24 cellular contexts compared by ENCODE assay signal in genomic region chr17:8439681-8440080, GRCh38. TPM values are rescaled to one million over a fixed set of nuclear protein-coding genes. Genes with fewer than 3 reads are reported as not detected.
DNase-seq lines count a peak whose midpoint lies in the region; ATAC-seq, FAIRE-seq and TF ChIP-seq lines count a peak whose summit lies in the region.
"Had no signal": no experiment of that assay in that cellular context is flagged by ENCODE, and none has a peak within 500 bp of the region (broad histone marks: within the 10 kb centered on the region; RNA-seq: fewer than 3 reads in every experiment).

No MANE protein-coding gene starts in this region.

- no peak overlapping the region for H3K4me3 Mint-ChIP-seq in activated CD8-positive, alpha-beta T cell treated with anti-CD3 and anti-CD28 coated beads, Interleukin-2, amount 10 ng/mL, durations not matched to agents 7 days and 5 days
- H3K4me3 Mint-ChIP-seq in activated CD8-positive, alpha-beta T cell treated with anti-CD3 and anti-CD28 coated beads for 36 hours, result no peak overlapping the region
- H3K4me3 Mint-ChIP-seq in CD4-positive, CD25-positive, alpha-beta regulatory T cell, result peak overlapping the region in 3 of 4 donors; percentile 3 to 40 (median 33)
- peak overlapping the region; percentile 50 for H3K4me3 Mint-ChIP-seq in astrocyte (ENCODE audit: unreplicated experiment)

- POLR2A ChIA-PET in activated CD8-positive, alpha-beta T cell treated with anti-CD3 and anti-CD28 coated beads, Interleukin-2, amount 10 ng/mL, durations not matched to agents 7 days and 5 days (lab: Charles Lee), result no interaction called here
- POLR2A ChIA-PET in activated CD8-positive, alpha-beta T cell treated with anti-CD3 and anti-CD28 coated beads for 36 hours (lab: Charles Lee), result interaction anchor here (0.6 kb wide), 1 partner anchor 146 kb away, joined by 4 read pairs; no protein-coding TSS in a partner anchor

- TF ChIP-seq POLR2A in tibial nerve (IDR thresholded peaks at IDR 0.05), result no peak

- intact Hi-C loops in activated CD8-positive, alpha-beta T cell treated with anti-CD3 and anti-CD28 coated beads for 36 hours (cut with micrococcal nuclease), result no loop called here

- H3K36me3 ChIP-seq in CD4-positive, CD25-positive, alpha-beta regulatory T cell (ENCODE audit: control insufficient read depth, insufficient read depth, low read length), result peaks cover 14% of the 10 kb centered on the region
- H3K36me3 ChIP-seq in astrocyte (ENCODE audit: insufficient read depth, low read length) (peaks cover 17% of the 10 kb centered on the region), tibial nerve (peaks cover 0 to 12% (median 0%) of the 10 kb centered on the region in 3 donors)

- H3K27ac ChIP-seq in CD4-positive, CD25-positive, alpha-beta regulatory T cell (ENCODE audit: insufficient read depth, low read length, poor library complexity, severe bottlenecking), result no peak overlapping the region
- no peak overlapping the region for H3K27ac ChIP-seq in astrocyte (ENCODE audit: low read depth, low read length)
- no peak overlapping the region for H3K27ac ChIP-seq in tibial nerve
- H3K27ac ChIP-seq: BLaER1 treated with 17β-estradiol and CSF1 and Interleukin-3, amounts not matched to agents 10 nM and 100 nM; Peyer's patch had no signal

- TF ChIP-seq CTCF in activated CD8-positive, alpha-beta T cell treated with anti-CD3 and anti-CD28 coated beads for 36 hours (IDR thresholded peaks at IDR 0.05), result no peak
- TF ChIP-seq CTCF in astrocyte (IDR thresholded peaks at IDR 0.05; ENCODE audit: insufficient read depth, low read depth, low read length), result no peak
- no peak for TF ChIP-seq CTCF in tibial nerve (IDR thresholded peaks at IDR 0.05)

- 95 to 100% methylated on average over 3 of the region's 3 CpGs for WGBS in tibial nerve, 2 donors

- peaks cover 82% of the 10 kb centered on the region for H4K20me1 ChIP-seq in astrocyte (ENCODE audit: insufficient read depth, low read length)

- no peak for TF ChIP-seq EP300 in tibial nerve (IDR thresholded peaks at IDR 0.05)

- H3K9me3 ChIP-seq in CD4-positive, CD25-positive, alpha-beta regulatory T cell (ENCODE audit: control insufficient read depth in 2 of 2, low read length in 2 of 2), result no peaks in the 10 kb centered on the region
- H3K9me3 ChIP-seq in astrocyte (ENCODE audit: insufficient read depth, low read depth, low read length) (no peaks in the 10 kb centered on the region), tibial nerve (no peaks in the 10 kb centered on the region)
- H3K9me3 ChIP-seq: BLaER1 treated with 17β-estradiol and CSF1 and Interleukin-3, amounts not matched to agents 10 nM and 100 nM; Peyer's patch had no signal

- H3K4me1 Mint-ChIP-seq in activated CD8-positive, alpha-beta T cell treated with anti-CD3 and anti-CD28 coated beads, Interleukin-2, amount 10 ng/mL, durations not matched to agents 7 days and 5 days (ENCODE audit: low read depth), result peaks cover 44% of the 10 kb centered on the region
- peaks cover 61% of the 10 kb centered on the region for H3K4me1 Mint-ChIP-seq in activated CD8-positive, alpha-beta T cell treated with anti-CD3 and anti-CD28 coated beads for 36 hours (ENCODE audit: low read depth)
- H3K4me1 Mint-ChIP-seq in CD4-positive, CD25-positive, alpha-beta regulatory T cell, result peaks cover 45 to 85% (median 64%) of the 10 kb centered on the region in 4 donors
- H3K4me1 Mint-ChIP-seq in astrocyte (ENCODE audit: low read depth, unreplicated experiment), result peaks cover 26% of the 10 kb centered on the region

- CTCF ChIA-PET in activated CD8-positive, alpha-beta T cell treated with anti-CD3 and anti-CD28 coated beads, Interleukin-2, amount 10 ng/mL, durations not matched to agents 7 days and 5 days (lab: Charles Lee), result no interaction called here
- CTCF ChIA-PET in activated CD8-positive, alpha-beta T cell treated with anti-CD3 and anti-CD28 coated beads for 36 hours (lab: Charles Lee), result interaction anchor here (3.9 kb wide), 1 partner anchor 29 kb away, joined by 19 read pairs; no protein-coding TSS in a partner anchor

- H3K79me2 ChIP-seq in astrocyte (ENCODE audit: insufficient read depth, low read length), result peaks cover 89% of the 10 kb centered on the region

- no peak overlapping the region for H2AFZ ChIP-seq in astrocyte (ENCODE audit: low read depth, low read length)

- H3K9ac ChIP-seq in astrocyte (ENCODE audit: low read length), result no peak overlapping the region
- H3K9ac ChIP-seq: BLaER1 treated with 17β-estradiol and CSF1 and Interleukin-3, amounts not matched to agents 10 nM and 100 nM had no signal

- DNase-seq in activated CD8-positive, alpha-beta T cell treated with anti-CD3 and anti-CD28 coated beads, Interleukin-2, amount 10 ng/mL, durations not matched to agents 7 days and 5 days, result no peak
- DNase-seq in activated CD8-positive, alpha-beta T cell treated with anti-CD3 and anti-CD28 coated beads for 36 hours, result no peak
- DNase-seq in CD4-positive, CD25-positive, alpha-beta regulatory T cell, result no peak
- DNase-seq in astrocyte (ENCODE audit: low read depth) (no peak), kidney tubule cell (ENCODE audit: low spot score) (peak; percentile 29), SKM-1 treated with dmso at 0.1 percent for 144 hours (lab: John Stamatoyannopoulos, UW; ENCODE audit: unreplicated experiment) (no peak), tibial nerve (ENCODE audit: low spot score in 2 of 2) (no peak)
- DNase-seq: 8988T, Karpas-422, MV-4-11, NCI-H1105 treated with DMSO at 0.1 percent for 48 hours, NCI-H2029 treated with DMSO at 0.1 percent for 48 hours, NCI-H2171, NCI-H524 treated with DMSO at 0.1 percent for 48 hours, NCI-H82, Peyer's patch had no signal

- no peaks in the 10 kb centered on the region for H3K9me3 Mint-ChIP-seq in activated CD8-positive, alpha-beta T cell treated with anti-CD3 and anti-CD28 coated beads, Interleukin-2, amount 10 ng/mL, durations not matched to agents 7 days and 5 days (ENCODE audit: insufficient read depth)
- no peaks in the 10 kb centered on the region for H3K9me3 Mint-ChIP-seq in activated CD8-positive, alpha-beta T cell treated with anti-CD3 and anti-CD28 coated beads for 36 hours
- H3K9me3 Mint-ChIP-seq in CD4-positive, CD25-positive, alpha-beta regulatory T cell, result no peaks in the 10 kb centered on the region
- H3K9me3 Mint-ChIP-seq in astrocyte (ENCODE audit: unreplicated experiment), result no peaks in the 10 kb centered on the region
- H3K9me3 Mint-ChIP-seq: IgD-negative memory B cell had no signal

- peaks cover 20% of the 10 kb centered on the region for H3K36me3 Mint-ChIP-seq in activated CD8-positive, alpha-beta T cell treated with anti-CD3 and anti-CD28 coated beads, Interleukin-2, amount 10 ng/mL, durations not matched to agents 7 days and 5 days (ENCODE audit: low read depth)
- H3K36me3 Mint-ChIP-seq in activated CD8-positive, alpha-beta T cell treated with anti-CD3 and anti-CD28 coated beads for 36 hours (ENCODE audit: low read depth), result peaks cover 28% of the 10 kb centered on the region
- peaks cover 15% of the 10 kb centered on the region for H3K36me3 Mint-ChIP-seq in CD4-positive, CD25-positive, alpha-beta regulatory T cell
- H3K36me3 Mint-ChIP-seq in astrocyte (ENCODE audit: low read depth, unreplicated experiment), result peaks cover 3% of the 10 kb centered on the region

- no peak for FAIRE-seq in astrocyte (lab: Jason Lieb, UNC)
- FAIRE-seq: G401.6, GM12892, H54 had no signal

- no peak for ATAC-seq in activated CD8-positive, alpha-beta T cell treated with anti-CD3 and anti-CD28 coated beads, Interleukin-2, amount 10 ng/mL, durations not matched to agents 7 days and 5 days
- no peak for ATAC-seq in activated CD8-positive, alpha-beta T cell treated with anti-CD3 and anti-CD28 coated beads for 36 hours
- no peak for ATAC-seq in CD4-positive, CD25-positive, alpha-beta regulatory T cell (ENCODE audit: low read depth in 2 of 2)
- no peak for ATAC-seq in HG03342 (IDR thresholded peaks at IDR 0.05; ENCODE audit: unreplicated experiment)

- H3K27me3 Mint-ChIP-seq in activated CD8-positive, alpha-beta T cell treated with anti-CD3 and anti-CD28 coated beads, Interleukin-2, amount 10 ng/mL, durations not matched to agents 7 days and 5 days (ENCODE audit: low read depth), result no peaks in the 10 kb centered on the region
- no peaks in the 10 kb centered on the region for H3K27me3 Mint-ChIP-seq in activated CD8-positive, alpha-beta T cell treated with anti-CD3 and anti-CD28 coated beads for 36 hours
- H3K27me3 Mint-ChIP-seq in CD4-positive, CD25-positive, alpha-beta regulatory T cell, result peaks cover 5% of the 10 kb centered on the region
- no peaks in the 10 kb centered on the region for H3K27me3 Mint-ChIP-seq in astrocyte (ENCODE audit: low read depth, unreplicated experiment)
- H3K27me3 Mint-ChIP-seq: IgD-negative memory B cell had no signal

- H3K27ac Mint-ChIP-seq in activated CD8-positive, alpha-beta T cell treated with anti-CD3 and anti-CD28 coated beads, Interleukin-2, amount 10 ng/mL, durations not matched to agents 7 days and 5 days, result peak overlapping the region; percentile 35
- H3K27ac Mint-ChIP-seq in activated CD8-positive, alpha-beta T cell treated with anti-CD3 and anti-CD28 coated beads for 36 hours, result no peak overlapping the region
- peak overlapping the region in 2 of 3 donors; percentile 52 to 78 for H3K27ac Mint-ChIP-seq in CD4-positive, CD25-positive, alpha-beta regulatory T cell
- H3K27ac Mint-ChIP-seq in astrocyte (ENCODE audit: unreplicated experiment), result no peak overlapping the region

- no peak overlapping the region for H3K4me2 ChIP-seq in astrocyte (ENCODE audit: low read length)
- H3K4me2 ChIP-seq: BLaER1 treated with 17β-estradiol and CSF1 and Interleukin-3, amounts not matched to agents 10 nM and 100 nM had no signal

- no peak overlapping the region for H3K4me3 ChIP-seq in CD4-positive, CD25-positive, alpha-beta regulatory T cell (ENCODE audit: low read depth, low read length)
- no peak overlapping the region for H3K4me3 ChIP-seq in astrocyte (ENCODE audit: insufficient read depth, low read depth, low read length)
- H3K4me3 ChIP-seq in tibial nerve, result no peak overlapping the region
- H3K4me3 ChIP-seq: BLaER1 treated with 17β-estradiol and CSF1 and Interleukin-3, amounts not matched to agents 10 nM and 100 nM; Peyer's patch had no signal

- peaks cover 49% of the 10 kb centered on the region for H3K4me1 ChIP-seq in CD4-positive, CD25-positive, alpha-beta regulatory T cell (ENCODE audit: control insufficient read depth, insufficient read depth, low read length, poor library complexity, severe bottlenecking)
- H3K4me1 ChIP-seq in astrocyte (ENCODE audit: insufficient read depth, low read length) (no peaks in the 10 kb centered on the region), tibial nerve (peaks cover 0 to 73% (median 20%) of the 10 kb centered on the region in 4 donors)

- H3K27me3 ChIP-seq in CD4-positive, CD25-positive, alpha-beta regulatory T cell (ENCODE audit: control insufficient read depth, insufficient read depth, low read length), result no peaks in the 10 kb centered on the region
- H3K27me3 ChIP-seq in astrocyte (ENCODE audit: insufficient read depth, low read length) (no peaks in the 10 kb centered on the region), tibial nerve (no peaks in the 10 kb centered on the region)
- H3K27me3 ChIP-seq: BLaER1 treated with 17β-estradiol and CSF1 and Interleukin-3, amounts not matched to agents 10 nM and 100 nM; Peyer's patch had no signal

RNA-seq across cellular contexts. Expression of gene NDEL1, which starts 4.0 kb away (rescaled TPM):
- 10 to 100 TPM; 48.1 to 52.5 TPM for total RNA-seq in activated CD8-positive, alpha-beta T cell treated with anti-CD3 and anti-CD28 coated beads, Interleukin-2, amount 10 ng/mL, durations not matched to agents 7 days and 5 days
- total RNA-seq in activated CD8-positive, alpha-beta T cell treated with anti-CD3 and anti-CD28 coated beads for 36 hours, result 10 to 100 TPM; 48.1 to 53.9 TPM
- 240 TPM for total RNA-seq in CD4-positive, CD25-positive, alpha-beta regulatory T cell
- 10 to 100 TPM; 45.6 to 63.6 (median 54.6) TPM for polyA plus RNA-seq in CD4-positive, CD25-positive, alpha-beta regulatory T cell
- total RNA-seq in astrocyte, result 102 and 110 TPM in 2 replicates
- 100 to 1,000 TPM in 1 of 4 donors, 10 to 100 TPM in 3; 63.6 to 102 (median 84.1) TPM for total RNA-seq in tibial nerve

RNA-seq across cellular contexts. Expression of gene RNF222, which starts 42.1 kb away (rescaled TPM):
- total RNA-seq in activated CD8-positive, alpha-beta T cell treated with anti-CD3 and anti-CD28 coated beads, Interleukin-2, amount 10 ng/mL, durations not matched to agents 7 days and 5 days, result under 1 TPM; 0.24 to 0.29 TPM
- total RNA-seq in activated CD8-positive, alpha-beta T cell treated with anti-CD3 and anti-CD28 coated beads for 36 hours, result under 1 TPM; 0.11 TPM
- 0.81 TPM for total RNA-seq in CD4-positive, CD25-positive, alpha-beta regulatory T cell
- under 1 TPM in 2 of 4 donors, not detected in 2; 0.19 to 0.27 TPM for polyA plus RNA-seq in CD4-positive, CD25-positive, alpha-beta regulatory T cell
- total RNA-seq in astrocyte, result not detected in 2 replicates
- under 1 TPM in 1 of 4 donors, not detected in 3; 0.59 TPM for total RNA-seq in tibial nerve
- total RNA-seq: Daoy, M059J, Peyer's patch had no signal

RNA-seq across cellular contexts. Expression of gene RPL26, which starts 56.7 kb away (rescaled TPM):
- 1,000 to 10,000 TPM; 1,633 to 1,747 TPM for total RNA-seq in activated CD8-positive, alpha-beta T cell treated with anti-CD3 and anti-CD28 coated beads, Interleukin-2, amount 10 ng/mL, durations not matched to agents 7 days and 5 days
- total RNA-seq in activated CD8-positive, alpha-beta T cell treated with anti-CD3 and anti-CD28 coated beads for 36 hours, result 1,000 to 10,000 TPM; 3,141 to 3,176 TPM
- total RNA-seq in CD4-positive, CD25-positive, alpha-beta regulatory T cell, result 2,192 TPM
- polyA plus RNA-seq in CD4-positive, CD25-positive, alpha-beta regulatory T cell, result 1,000 to 10,000 TPM; 1,483 to 1,963 (median 1,650) TPM
- total RNA-seq in astrocyte (1,192 and 1,342 TPM in 2 replicates), tibial nerve (1,000 to 10,000 TPM; 2,635 to 3,277 (median 2,694) TPM)

Comparison
In these comparisons a context has a peak if more than half of its experiments do, and no peak if none do; other contexts are left out.
1. H3K27ac Mint-ChIP-seq: peak in activated CD8-positive, alpha-beta T cell treated with anti-CD3 and anti-CD28 coated beads, Interleukin-2, amount 10 ng/mL, durations not matched to agents 7 days and 5 days (single experiment) and CD4-positive, CD25-positive, alpha-beta regulatory T cell (2 of 3); none in activated CD8-positive, alpha-beta T cell treated with anti-CD3 and anti-CD28 coated beads for 36 hours (single experiment) and astrocyte (single experiment).
2. H3K4me3 Mint-ChIP-seq: peak in CD4-positive, CD25-positive, alpha-beta regulatory T cell (3 of 4) and astrocyte (single experiment); none in activated CD8-positive, alpha-beta T cell treated with anti-CD3 and anti-CD28 coated beads, Interleukin-2, amount 10 ng/mL, durations not matched to agents 7 days and 5 days (single experiment) and activated CD8-positive, alpha-beta T cell treated with anti-CD3 and anti-CD28 coated beads for 36 hours (single experiment).